Comparison of ENCODE assay signal across 24 cellular contexts in the genomic region with DNA sequence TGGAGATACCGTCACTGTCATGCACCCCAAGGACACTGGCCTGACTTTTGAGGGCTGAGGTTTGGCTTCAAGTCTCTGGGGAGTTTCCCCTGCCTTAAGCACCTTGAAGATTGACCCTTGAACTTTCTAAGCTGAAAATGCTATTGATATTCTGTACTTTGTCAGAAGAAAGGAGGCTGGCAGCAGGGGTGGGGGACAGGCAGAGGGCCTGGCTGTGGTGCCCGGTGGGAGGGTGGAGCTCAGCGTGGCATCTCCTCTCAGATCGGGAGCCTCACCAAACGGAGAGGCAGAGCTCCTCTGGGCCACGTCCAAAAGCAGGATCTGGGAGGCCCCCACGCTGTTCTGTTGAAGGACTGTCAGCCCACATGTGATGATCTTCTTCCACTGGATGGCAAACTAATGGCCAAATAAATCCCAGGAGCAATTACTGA.
DNase-seq lines count a peak whose midpoint lies in the region; ATAC-seq, FAIRE-seq and TF ChIP-seq lines count a peak whose summit lies in the region.
"Had no signal": no experiment of that assay in that cellular context is flagged by ENCODE, and none has a peak within 500 bp of the region (broad histone marks: within the 10 kb centered on the region; RNA-seq: fewer than 3 reads in every experiment).

No MANE protein-coding gene starts in this region.

- DNase-seq in NCI-H82 (lab: John Stamatoyannopoulos, UW) (peak; percentile 18), NCI-H82 treated with DMSO at 0.1 percent for 48 hours (lab: John Stamatoyannopoulos, UW; ENCODE audit: unreplicated experiment) (no peak), GM12878 (ENCODE audit: low read depth, low spot score) (no peak), iPS-NIHi11 (ENCODE audit: low spot score) (peak; percentile 20), HT-29 (ENCODE audit: low spot score) (no peak)
- no peak for DNase-seq in activated naive CD8-positive, alpha-beta T cell treated with anti-CD3 and anti-CD28 coated beads, Interleukin-2, amount 50 U/mL, for 24 hours
- no peak for DNase-seq in CD4-positive, alpha-beta T cell
- DNase-seq: EL; MG63; NCI-H1048; NCI-H1436 treated with DMSO at 0.1 percent for 48 hours; NCI-H2081 treated with DMSO at 0.1 percent for 48 hours; NK-92 treated with Interleukin-12 subunit alpha and Interleukin-12 subunit beta, amount 100 ng/mL, for 24 hours; SHP77 treated with DMSO at 0.1 percent for 48 hours; SW 1271; T-helper 17 cell had no signal

- no peak overlapping the region for H3K4me3 Mint-ChIP-seq in activated naive CD8-positive, alpha-beta T cell treated with anti-CD3 and anti-CD28 coated beads, Interleukin-2, amount 50 U/mL, for 24 hours
- H3K4me3 Mint-ChIP-seq in CD4-positive, alpha-beta T cell: no peak overlapping the region
- H3K4me3 Mint-ChIP-seq: T-helper 17 cell had no signal

- no TSS peak for BruUV-seq in GM12878 (replicated peaks; lab: Mats Ljungman, UMichigan)

- H3K4me1 ChIP-seq in GM12878 (ENCODE audit: control insufficient read depth, insufficient read depth, low read length): no peaks in the 10 kb centered on the region

- no peaks in the 10 kb centered on the region for H3K36me3 ChIP-seq in GM12878 (ENCODE audit: control insufficient read depth in 2 of 2, insufficient read depth in 2 of 2, low read length in 1 of 2)
- H3K36me3 ChIP-seq: HAP-1, MG63 had no signal

- in situ Hi-C loops in GM12878 (cut with MboI): no loop called here

- CTCF ChIA-PET in GM12878 (lab: Yijun Ruan, JAX): no interaction called here
- CTCF ChIA-PET in CD4-positive, alpha-beta T cell (lab: Charles Lee): interaction anchor here (0.6 kb wide), 1 partner anchor 440 kb away, joined by 4 read pairs; no protein-coding TSS in a partner anchor

- no peaks in the 10 kb centered on the region for H3K9me3 Mint-ChIP-seq in activated naive CD8-positive, alpha-beta T cell treated with anti-CD3 and anti-CD28 coated beads, Interleukin-2, amount 50 U/mL, for 24 hours
- no peaks in the 10 kb centered on the region for H3K9me3 Mint-ChIP-seq in CD4-positive, alpha-beta T cell

- H3K9me3 ChIP-seq in GM12878 (replicated peaks; ENCODE audit: control insufficient read depth, insufficient read depth, low read length): no peaks in the 10 kb centered on the region
- H3K9me3 ChIP-seq in CD4-positive, alpha-beta T cell (ENCODE audit: control insufficient read depth, low read length): no peaks in the 10 kb centered on the region
- H3K9me3 ChIP-seq: HAP-1, MG63 had no signal

- intact Hi-C loops in GM12878 (cut with micrococcal nuclease; ENCODE audit: unreplicated experiment): no loop called here
- intact Hi-C loops in CD4-positive, alpha-beta T cell (cut with DNase I, micrococcal nuclease): no loop called here

- RAD21 ChIA-PET in GM12878 (lab: Charles Lee; ENCODE audit: unreplicated experiment): no interaction called here

- WGBS in GM12878 (ENCODE audit: insufficient coverage, insufficient replicate concordance, low lambda C conversion rate, missing lambda C conversion rate): 0% methylated on average over 7 of the region's 7 CpGs

- H3K4me3 ChIP-seq in GM12878: no peak overlapping the region
- H3K4me3 ChIP-seq: HAP-1, K562, MG63, SK-N-MC had no signal

- H3K27me3 ChIP-seq in GM12878 (replicated peaks in 1 of 2; ENCODE audit: control insufficient read depth in 2 of 2, insufficient read depth in 2 of 2, low read length in 1 of 2): no peaks in the 10 kb centered on the region
- H3K27me3 ChIP-seq in CD4-positive, alpha-beta T cell (ENCODE audit: control insufficient read depth, insufficient read depth, low read length): peaks cover 13% of the 10 kb centered on the region
- H3K27me3 ChIP-seq: MG63 had no signal

- no peaks in the 10 kb centered on the region for H3K36me3 Mint-ChIP-seq in activated naive CD8-positive, alpha-beta T cell treated with anti-CD3 and anti-CD28 coated beads, Interleukin-2, amount 50 U/mL, for 24 hours (ENCODE audit: low read depth)
- H3K36me3 Mint-ChIP-seq in CD4-positive, alpha-beta T cell (ENCODE audit: low read depth): no peaks in the 10 kb centered on the region

- H3K27ac ChIP-seq in GM12878 (ENCODE audit: control insufficient read depth, insufficient read depth): no peak overlapping the region
- H3K27ac ChIP-seq in CD4-positive, alpha-beta T cell (ENCODE audit: low read depth, low read length): no peak overlapping the region
- H3K27ac ChIP-seq: C4-2B, RWPE1, SK-N-MC had no signal

- POLR2A ChIA-PET in GM12878 (lab: Charles Lee): no interaction called here
- POLR2A ChIA-PET in CD4-positive, alpha-beta T cell (lab: Charles Lee): no interaction called here

- peaks cover 28% of the 10 kb centered on the region for H3K27me3 Mint-ChIP-seq in activated naive CD8-positive, alpha-beta T cell treated with anti-CD3 and anti-CD28 coated beads, Interleukin-2, amount 50 U/mL, for 24 hours
- H3K27me3 Mint-ChIP-seq in CD4-positive, alpha-beta T cell: peaks cover 43% of the 10 kb centered on the region

- H4K20me1 ChIP-seq in GM12878 (ENCODE audit: control insufficient read depth, insufficient read depth): no peaks in the 10 kb centered on the region

- no peak for FAIRE-seq in GM12878 (lab: Jason Lieb, UNC)
- FAIRE-seq: A204.1, D721Med, HepG2, K562 had no signal

- TF ChIP-seq POLR2A in GM12878 (IDR thresholded peaks at IDR 0.05; ENCODE audit: low read depth, low read length): no peak

- H2AFZ ChIP-seq in GM12878 (ENCODE audit: control insufficient read depth, low read depth, low read length): no peak overlapping the region

- no peak for ATAC-seq in GM12878
- no peak for ATAC-seq in activated naive CD8-positive, alpha-beta T cell treated with anti-CD3 and anti-CD28 coated beads, Interleukin-2, amount 50 U/mL, for 24 hours
- ATAC-seq in CD4-positive, alpha-beta T cell (ENCODE audit: poor library complexity): no peak
- ATAC-seq: HepG2, K562, T-helper 17 cell had no signal

- TF ChIP-seq CTCF in GM12878 (IDR thresholded peaks at IDR 0.05 in 2 of 3, conservative IDR thresholded peaks at IDR 0.05 in 1 of 3; ENCODE audit: control insufficient read depth in 2 of 3, extremely low read depth in 1 of 3, insufficient read depth in 1 of 3, low read depth in 3 of 3, low read length in 3 of 3): no peak
- no peak for TF ChIP-seq CTCF in CD4-positive, alpha-beta T cell (IDR thresholded peaks at IDR 0.05)

- TF ChIP-seq RAD21 in GM12878 (IDR thresholded peaks at IDR 0.05; ENCODE audit: insufficient read depth, low read depth, low read length): no peak

- H3K4me1 Mint-ChIP-seq in activated naive CD8-positive, alpha-beta T cell treated with anti-CD3 and anti-CD28 coated beads, Interleukin-2, amount 50 U/mL, for 24 hours: no peaks in the 10 kb centered on the region
- no peaks in the 10 kb centered on the region for H3K4me1 Mint-ChIP-seq in CD4-positive, alpha-beta T cell (ENCODE audit: low read depth)
- H3K4me1 Mint-ChIP-seq: T-helper 17 cell had no signal

- no peaks in the 10 kb centered on the region for H3K79me2 ChIP-seq in GM12878 (ENCODE audit: control insufficient read depth, insufficient read depth, low read length)

- H3K4me2 ChIP-seq in GM12878 (ENCODE audit: control insufficient read depth, insufficient read depth): no peak overlapping the region

- no peak overlapping the region for H3K9ac ChIP-seq in GM12878 (ENCODE audit: control insufficient read depth, insufficient read depth, low read length)

- H3K27ac Mint-ChIP-seq in activated naive CD8-positive, alpha-beta T cell treated with anti-CD3 and anti-CD28 coated beads, Interleukin-2, amount 50 U/mL, for 24 hours: no peak overlapping the region
- no peak overlapping the region for H3K27ac Mint-ChIP-seq in CD4-positive, alpha-beta T cell
- H3K27ac Mint-ChIP-seq: T-helper 17 cell had no signal

- SMC1A ChIA-PET in GM12878 (lab: Charles Lee; ENCODE audit: uncharacterized antibody, unreplicated experiment): no interaction called here

- TF ChIP-seq EP300 in GM12878 (IDR thresholded peaks at IDR 0.05; ENCODE audit: borderline replicate concordance in 1 of 2, control insufficient read depth in 1 of 2, low read depth in 2 of 2, low read length in 2 of 2): no peak

TF ChIP-seq in GM12878, 131 proteins besides CTCF, POLR2A, EP300 and RAD21:
- TF ChIP-seq NR2F1 (conservative IDR thresholded peaks at IDR 0.05): peak; percentile 54
- TF ChIP-seq NR2C1 (IDR thresholded peaks at IDR 0.05): 0 out of 2 replicates have a peak, but pooled peaks have one; percentile 35
- no peak for TF ChIP-seq ZSCAN29 (IDR thresholded peaks at IDR 0.05)
- TF ChIP-seq NBN (IDR thresholded peaks at IDR 0.05): no peak

Comparison
In these comparisons a context has a peak if more than half of its experiments do, and no peak if none do; other contexts are left out.
1. DNase-seq: peak in NCI-H82 (single experiment) and iPS-NIHi11 (single experiment); none in NCI-H82 treated with DMSO at 0.1 percent for 48 hours (single experiment), GM12878 (single experiment), HT-29 (single experiment), activated naive CD8-positive, alpha-beta T cell treated with anti-CD3 and anti-CD28 coated beads, Interleukin-2, amount 50 U/mL, for 24 hours (single experiment) and CD4-positive, alpha-beta T cell (0 of 10).